In genomic region chr11:95517453-95517852, GRCh38 we compare ENCODE assay signal across 1 cellular context.
TF ChIP-seq lines count a peak whose summit lies in the region.

No MANE protein-coding gene starts in this region.

TF ChIP-seq in GM23338, 12 proteins besides CTCF, POLR2A, EP300 and RAD21 (continued from another document):
- TF ChIP-seq ZNF462 (CRISPR knock-in tag; IDR thresholded peaks at IDR 0.05) (no peak), EZH2phosphoT487 (IDR thresholded peaks at IDR 0.05; ENCODE audit: unreplicated experiment) (no peak), STAT1 (IDR thresholded peaks at IDR 0.05; ENCODE audit: unreplicated experiment) (no peak), ZNF114 (CRISPR knock-in tag; IDR thresholded peaks at IDR 0.05) (no peak)
